10 cellular contexts compared by ENCODE assay signal in genomic region chr4:48194986-48195773, GRCh38.
A peak's percentile ranks its signal among the peaks of the same experiment; 100 is the strongest.
DNase-seq lines count a peak whose midpoint lies in the region; ATAC-seq lines count a peak whose summit lies in the region.
"Had no signal": no experiment of that assay in that cellular context is flagged by ENCODE, and none has a peak within 500 bp of the region (broad histone marks: within the 10 kb centered on the region; RNA-seq: fewer than 3 reads in every experiment).

No MANE protein-coding gene starts in this region.

- no peak overlapping the region for H4K91ac ChIP-seq in mesenchymal stem cell (ENCODE audit: low read length)

- peaks cover 3% of the 10 kb centered on the region for H3K36me3 Mint-ChIP-seq in T-helper 17 cell (ENCODE audit: low read depth)
- peaks cover 0 to 4% (median 0%) of the 10 kb centered on the region in 3 donors for H3K36me3 Mint-ChIP-seq in CD8-positive, alpha-beta memory T cell

- no peak overlapping the region for H2BK12ac ChIP-seq in mesenchymal stem cell (ENCODE audit: low read length in 2 of 2)

- H3K36me3 ChIP-seq in mesenchymal stem cell (ENCODE audit: control insufficient read depth in 1 of 2, insufficient read depth in 2 of 2, low read depth in 1 of 2, low read length in 2 of 2): no peaks in the 10 kb centered on the region
- no peaks in the 10 kb centered on the region for H3K36me3 ChIP-seq in CD8-positive, alpha-beta memory T cell (ENCODE audit: insufficient read depth, low read length)

- WGBS in mesenchymal stem cell: 0% methylated on average over 2 of the region's 4 CpGs

- H3K9me3 ChIP-seq in T-helper 17 cell (ENCODE audit: control insufficient read depth, low read length, poor library complexity, severe bottlenecking) (no peaks in the 10 kb centered on the region), mesenchymal stem cell (ENCODE audit: control insufficient read depth, low read length) (no peaks in the 10 kb centered on the region)
- no peaks in the 10 kb centered on the region for H3K9me3 ChIP-seq in CD8-positive, alpha-beta memory T cell (ENCODE audit: low read length)

- H3K9ac ChIP-seq in mesenchymal stem cell (ENCODE audit: low read length): no peak overlapping the region

- H3K27me3 Mint-ChIP-seq in T-helper 17 cell: peaks cover 2% of the 10 kb centered on the region
- H3K27me3 Mint-ChIP-seq in CD8-positive, alpha-beta memory T cell: peaks cover 0 to 2% of the 10 kb centered on the region in 2 donors

- POLR2A ChIA-PET in CD8-positive, alpha-beta memory T cell (lab: Charles Lee): no interaction called here

- peak overlapping the region; percentile 16 for H3K27ac Mint-ChIP-seq in T-helper 17 cell
- H3K27ac Mint-ChIP-seq in CD8-positive, alpha-beta memory T cell: peak overlapping the region in 2 of 8 donors; percentile 19 to 64

- no peak overlapping the region for H3K23ac ChIP-seq in mesenchymal stem cell (ENCODE audit: low read length in 2 of 2)

- no peaks in the 10 kb centered on the region for H3K9me3 Mint-ChIP-seq in CD8-positive, alpha-beta memory T cell

- no peak overlapping the region for H2BK120ac ChIP-seq in mesenchymal stem cell (ENCODE audit: low read depth, low read length)

- no peak overlapping the region for H3K14ac ChIP-seq in mesenchymal stem cell (ENCODE audit: low read length in 2 of 2)

- DNase-seq in GM04503 (ENCODE audit: low read depth) (peak; percentile 5), NCI-H1092 treated with DMSO at 0.1 percent for 48 hours (lab: John Stamatoyannopoulos, UW) (peak; percentile 51), T-helper 17 cell (no peak), mesenchymal stem cell (peak; percentile 76), hippocampal formation (lab: John Stamatoyannopoulos, UW) (no peak)
- no peak for DNase-seq in activated naive CD4-positive, alpha-beta T cell treated with Interleukin-2 at 50 U/mL for 16 hours
- DNase-seq in CD8-positive, alpha-beta memory T cell: no peak
- DNase-seq: effector CD4-positive, alpha-beta T cell; NCI-H82 had no signal

- CTCF ChIA-PET in CD8-positive, alpha-beta memory T cell (lab: Charles Lee): no interaction called here

- H3K4me2 ChIP-seq in mesenchymal stem cell (ENCODE audit: low read length, poor library complexity, severe bottlenecking): no peak overlapping the region

- no peak overlapping the region for H3K4me3 Mint-ChIP-seq in T-helper 17 cell
- H3K4me3 Mint-ChIP-seq in CD8-positive, alpha-beta memory T cell: no peak overlapping the region

- H3K4ac ChIP-seq in mesenchymal stem cell (ENCODE audit: low read depth in 1 of 2, low read length in 2 of 2): peak overlapping the region in 1 of 2 experiments; percentile 35

- H3K4me3 ChIP-seq in mesenchymal stem cell (ENCODE audit: insufficient read depth in 1 of 2, low read depth in 1 of 2, low read length in 2 of 2): no peak overlapping the region
- no peak overlapping the region for H3K4me3 ChIP-seq in CD8-positive, alpha-beta memory T cell (ENCODE audit: low read length)

- H3K79me1 ChIP-seq in mesenchymal stem cell (replicated peaks; ENCODE audit: low read length, poor library complexity, severe bottlenecking): peaks cover 8% of the 10 kb centered on the region

- H3K4me1 Mint-ChIP-seq in T-helper 17 cell: peaks cover 9% of the 10 kb centered on the region
- H3K4me1 Mint-ChIP-seq in CD8-positive, alpha-beta memory T cell: peaks cover 7 to 21% (median 17%) of the 10 kb centered on the region in 3 donors

- H3K27ac ChIP-seq in mesenchymal stem cell (ENCODE audit: low read length, poor library complexity, severe bottlenecking): no peak overlapping the region
- no peak overlapping the region for H3K27ac ChIP-seq in CD8-positive, alpha-beta memory T cell (ENCODE audit: low read depth, low read length)

- peak overlapping the region in 1 of 2 experiments; percentile 35 for H3K18ac ChIP-seq in mesenchymal stem cell (ENCODE audit: low read depth in 1 of 2, low read length in 2 of 2)

- ATAC-seq in T-helper 17 cell: no peak
- no peak for ATAC-seq in HG03196 (IDR thresholded peaks at IDR 0.05; ENCODE audit: unreplicated experiment)

- no peaks in the 10 kb centered on the region for H3K27me3 ChIP-seq in mesenchymal stem cell (ENCODE audit: control insufficient read depth in 1 of 2, insufficient read depth in 1 of 2, low read length in 2 of 2)
- H3K27me3 ChIP-seq in CD8-positive, alpha-beta memory T cell (ENCODE audit: insufficient read depth, low read length, poor library complexity, severe bottlenecking): no peaks in the 10 kb centered on the region

- H2AK5ac ChIP-seq in mesenchymal stem cell (ENCODE audit: low read length, severe bottlenecking): no peak overlapping the region

- H2AFZ ChIP-seq in mesenchymal stem cell (ENCODE audit: low read depth, low read length): no peak overlapping the region

- H2BK5ac ChIP-seq in mesenchymal stem cell (ENCODE audit: low read depth, low read length, poor library complexity, severe bottlenecking): no peak overlapping the region

- H2BK15ac ChIP-seq in mesenchymal stem cell (ENCODE audit: low read depth, poor library complexity, severe bottlenecking): no peak overlapping the region

- H3K4me1 ChIP-seq in mesenchymal stem cell (ENCODE audit: control insufficient read depth, insufficient read depth, low read depth, low read length): peaks cover 2% of the 10 kb centered on the region
- no peaks in the 10 kb centered on the region for H3K4me1 ChIP-seq in CD8-positive, alpha-beta memory T cell (ENCODE audit: insufficient read depth, low read length)

- H4K8ac ChIP-seq in mesenchymal stem cell (ENCODE audit: low read length): no peak overlapping the region

Comparison
In these comparisons a context has a peak if more than half of its experiments do, and no peak if none do; other contexts are left out.
1. DNase-seq: peak in GM04503 (single experiment), NCI-H1092 treated with DMSO at 0.1 percent for 48 hours (single experiment) and mesenchymal stem cell (single experiment); none in T-helper 17 cell (0 of 3), activated naive CD4-positive, alpha-beta T cell treated with Interleukin-2 at 50 U/mL for 16 hours (single experiment), hippocampal formation (0 of 2) and CD8-positive, alpha-beta memory T cell (0 of 5).